8 cellular contexts compared by ENCODE assay signal in genomic region chr3:94234177-94234788, GRCh38.
DNase-seq lines count a peak whose midpoint lies in the region; ATAC-seq and TF ChIP-seq lines count a peak whose summit lies in the region.

No MANE protein-coding gene starts in this region.

- TF ChIP-seq CTCF in mammary epithelial cell (conservative IDR thresholded peaks at IDR 0.05 in 1 of 2, IDR thresholded peaks at IDR 0.05 in 1 of 2; ENCODE audit: extremely low read depth in 1 of 2, insufficient read depth in 1 of 2, low read depth in 1 of 2, low read length in 2 of 2): peak; percentile 65 to 76

- H3K18ac ChIP-seq in mesendoderm (ENCODE audit: low read length): no peak overlapping the region

- H2BK120ac ChIP-seq in mesendoderm (ENCODE audit: low read depth, low read length): no peak overlapping the region

- H3K79me1 ChIP-seq in mesendoderm (ENCODE audit: low read length): no peaks in the 10 kb centered on the region

- H3K4me3 ChIP-seq in mammary epithelial cell (replicated peaks in 1 of 3; ENCODE audit: insufficient read depth in 1 of 3, low read depth in 2 of 3, low read length in 3 of 3) (no peak overlapping the region), mesendoderm (ENCODE audit: low read length) (no peak overlapping the region)

- H4K5ac ChIP-seq in mesendoderm (ENCODE audit: low read length): no peak overlapping the region

- H3K36me3 ChIP-seq in mammary epithelial cell (ENCODE audit: insufficient read depth, low read length) (no peaks in the 10 kb centered on the region), mesendoderm (ENCODE audit: control insufficient read depth, insufficient read depth, low read length) (no peaks in the 10 kb centered on the region)

- no peak overlapping the region for H2BK15ac ChIP-seq in mesendoderm (replicated peaks; ENCODE audit: low read depth)

- H2BK5ac ChIP-seq in mesendoderm (ENCODE audit: low read length): peak overlapping the region; percentile 51

- H3K27me3 ChIP-seq in mammary epithelial cell (ENCODE audit: insufficient read depth, low read length) (no peaks in the 10 kb centered on the region), mesendoderm (ENCODE audit: insufficient read depth, low read length, poor library complexity) (no peaks in the 10 kb centered on the region)

- no peaks in the 10 kb centered on the region for H3K4me1 ChIP-seq in mammary epithelial cell (ENCODE audit: insufficient read depth, low read length)
- no peaks in the 10 kb centered on the region for H3K4me1 ChIP-seq in mesendoderm (ENCODE audit: control insufficient read depth, low read depth, low read length)

- 13% methylated on average over 4 of the region's 4 CpGs for WGBS in mammary epithelial cell (ENCODE audit: low coverage, missing lambda C conversion rate)
- WGBS in mesendoderm (ENCODE audit: extremely low coverage, insufficient coverage, low lambda C conversion rate): no CpG with 5 or more reads among the region's 4 CpGs

- no peak overlapping the region for H3K9ac ChIP-seq in mammary epithelial cell (ENCODE audit: insufficient read depth, low read length)
- peak overlapping the region; percentile 10 for H3K9ac ChIP-seq in mesendoderm (ENCODE audit: low read length)

- H4K20me1 ChIP-seq in mammary epithelial cell (ENCODE audit: insufficient read depth, low read length): no peaks in the 10 kb centered on the region

- H2AFZ ChIP-seq in mammary epithelial cell (ENCODE audit: low read depth, low read length): no peak overlapping the region

- H3K4me2 ChIP-seq in mammary epithelial cell (ENCODE audit: insufficient read depth, low read depth, low read length) (no peak overlapping the region), mesendoderm (ENCODE audit: low read length) (no peak overlapping the region)

- H3K56ac ChIP-seq in mesendoderm (ENCODE audit: low read length): peak overlapping the region; percentile 28

- no peak overlapping the region for H4K8ac ChIP-seq in mesendoderm (ENCODE audit: low read depth, low read length)

- DNase-seq in DMS53 treated with DMSO at 0.1 percent for 48 hours (lab: John Stamatoyannopoulos, UW; ENCODE audit: unreplicated experiment) (peak; percentile 14), NCI-H2029 treated with DMSO at 0.1 percent for 48 hours (lab: John Stamatoyannopoulos, UW) (peak; percentile 10), mammary epithelial cell (peak; percentile 42), mesendoderm (peak; percentile 72), GF-D8 (lab: John Stamatoyannopoulos, UW) (no peak)
- DNase-seq in activated naive CD4-positive, alpha-beta T cell treated with anti-CD3 and anti-CD28 coated beads, Interleukin-2, amount 50 U/mL, for 16 hours: no peak

- intact Hi-C loops in mammary epithelial cell (cut with micrococcal nuclease): loop anchor here (2.0 to 5.0 kb wide), 2 partner anchors 53 to 119 kb away; no protein-coding TSS in a partner anchor

- no peak overlapping the region for H2AK5ac ChIP-seq in mesendoderm (ENCODE audit: low read length)

- H3K9me3 ChIP-seq in mammary epithelial cell (replicated peaks; ENCODE audit: insufficient read depth, low read length): no peaks in the 10 kb centered on the region

- H3K4ac ChIP-seq in mesendoderm (ENCODE audit: low read depth, low read length): no peak overlapping the region

- no peaks in the 10 kb centered on the region for H3K79me2 ChIP-seq in mammary epithelial cell (ENCODE audit: insufficient read depth, low read length)
- H3K79me2 ChIP-seq in mesendoderm (ENCODE audit: control insufficient read depth, insufficient read depth, low read length): no peaks in the 10 kb centered on the region

- dilution Hi-C loops in mammary epithelial cell (cut with HindIII; ENCODE audit: low sequenced_read_pairs): no loop called here

- in situ Hi-C loops in mammary epithelial cell (cut with MboI; ENCODE audit: low sequenced_read_pairs in 2 of 2): no loop called here

- H3K23ac ChIP-seq in mesendoderm (ENCODE audit: low read length): no peak overlapping the region

- CTCF ChIA-PET in mammary epithelial cell (lab: Charles Lee; ENCODE audit: low non-redundant PET): interaction anchor here (0.5 kb wide), 1 partner anchor 117 kb away, joined by 25 read pairs; no protein-coding TSS in a partner anchor

- peak; percentile 75 for ATAC-seq in GM21723 (IDR thresholded peaks at IDR 0.05; ENCODE audit: unreplicated experiment)
- no peak for ATAC-seq in HG03565 (IDR thresholded peaks at IDR 0.05; ENCODE audit: unreplicated experiment)

- H3K27ac ChIP-seq in mammary epithelial cell (ENCODE audit: insufficient read depth, low read depth, low read length) (no peak overlapping the region), mesendoderm (ENCODE audit: low read depth, low read length) (no peak overlapping the region)

- no TSS peak for BruUV-seq in mammary epithelial cell (replicated peaks; lab: Mats Ljungman, UMichigan)

Comparison
In these comparisons a context has a peak if more than half of its experiments do, and no peak if none do; other contexts are left out.
1. DNase-seq: peak in DMS53 treated with DMSO at 0.1 percent for 48 hours (single experiment), NCI-H2029 treated with DMSO at 0.1 percent for 48 hours (single experiment), mammary epithelial cell (single experiment) and mesendoderm (single experiment); none in GF-D8 (single experiment) and activated naive CD4-positive, alpha-beta T cell treated with anti-CD3 and anti-CD28 coated beads, Interleukin-2, amount 50 U/mL, for 16 hours (single experiment).